In the genomic region with DNA sequence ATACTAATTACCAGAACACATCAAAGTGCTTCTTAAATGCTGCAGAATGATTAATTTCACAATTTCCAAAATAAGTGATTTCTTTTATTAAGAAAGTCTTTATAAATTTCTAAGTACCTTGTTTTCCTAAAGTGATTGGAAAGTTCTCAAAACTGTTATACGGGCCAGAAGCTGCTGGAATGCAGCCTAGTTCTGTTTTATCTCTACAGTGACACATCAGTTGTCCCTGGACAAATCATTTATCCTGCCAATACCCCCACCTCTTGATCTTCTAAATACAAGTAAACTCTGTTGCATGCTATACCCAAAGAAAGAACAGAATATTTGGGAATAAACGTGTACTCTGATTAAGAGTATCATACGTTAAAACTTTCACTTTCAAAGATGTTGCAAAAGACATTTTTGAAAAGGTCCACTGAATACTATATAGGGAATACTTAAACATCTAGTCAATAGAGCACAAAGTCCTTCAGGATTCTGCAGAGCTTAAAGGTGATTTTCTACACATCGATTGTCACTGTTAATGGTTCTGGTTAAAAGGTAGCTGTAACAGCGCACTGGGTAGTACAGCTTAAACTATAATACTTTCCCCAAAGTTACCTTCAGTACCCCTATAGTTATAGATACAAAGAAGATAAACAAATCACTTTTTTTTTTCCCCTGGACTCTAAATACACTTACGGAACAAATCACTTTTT, we compare ENCODE assay signal across 8 cellular contexts.
DNase-seq lines count a peak whose midpoint lies in the region; ATAC-seq and TF ChIP-seq lines count a peak whose summit lies in the region.

No MANE protein-coding gene starts in this region.

- no peak for DNase-seq in HL-60 (ENCODE audit: low read depth in 1 of 2, low spot score in 1 of 2)
- DNase-seq in activated CD8-positive, alpha-beta T cell treated with anti-CD3 and anti-CD28 coated beads, Interleukin-2, amount 10 ng/mL, durations not matched to agents 7 days and 5 days, result no peak
- DNase-seq in heart left ventricle, result no peak
- no peak for DNase-seq in smooth muscle cell (lab: John Stamatoyannopoulos, UW; ENCODE audit: unreplicated experiment)
- DNase-seq in cerebellar cortex (ENCODE audit: low spot score), result no peak
- no peak for DNase-seq in tibial artery
- no peak for DNase-seq in HT-29 (ENCODE audit: low spot score)

- H3K9me3 ChIP-seq in heart left ventricle, result no peaks in the 10 kb centered on the region
- H3K9me3 ChIP-seq in smooth muscle cell (replicated peaks; ENCODE audit: low read depth), result no peaks in the 10 kb centered on the region
- no peaks in the 10 kb centered on the region for H3K9me3 ChIP-seq in tibial artery

- H2AFZ ChIP-seq in smooth muscle cell (ENCODE audit: low read depth), result no peak overlapping the region

- H4K20me1 ChIP-seq in smooth muscle cell (ENCODE audit: low read depth), result peaks cover 27% of the 10 kb centered on the region

- intact Hi-C loops in heart left ventricle (cut with DNase I), result loop anchor here in 3 of 10 donors (5.0 kb wide), 2 partner anchors 63 to 168 kb away; partner anchors contain the start of gene SIK3 (in 2 of the 3)
- intact Hi-C loops in tibial artery (cut with DNase I; ENCODE audit: low total_unique reads), result no loop called here

- H3K36me3 Mint-ChIP-seq in activated CD8-positive, alpha-beta T cell treated with anti-CD3 and anti-CD28 coated beads, Interleukin-2, amount 10 ng/mL, durations not matched to agents 7 days and 5 days (ENCODE audit: low read depth), result peaks cover 33% of the 10 kb centered on the region

- no peak for TF ChIP-seq CTCF in HL-60 (IDR thresholded peaks at IDR 0.05; ENCODE audit: insufficient read depth, low read length)
- TF ChIP-seq CTCF in heart left ventricle (IDR thresholded peaks at IDR 0.05), result no peak
- no peak for TF ChIP-seq CTCF in smooth muscle cell (IDR thresholded peaks at IDR 0.05; ENCODE audit: borderline replicate concordance, insufficient read depth, poor library complexity, severe bottlenecking)
- no peak for TF ChIP-seq CTCF in tibial artery (IDR thresholded peaks at IDR 0.05)

- H3K36me3 ChIP-seq in heart left ventricle (peaks cover 0 to 26% (median 18%) of the 10 kb centered on the region in 9 donors), smooth muscle cell (ENCODE audit: low read depth) (peaks cover 4% of the 10 kb centered on the region), tibial artery (peaks cover 5 to 26% (median 24%) of the 10 kb centered on the region in 3 donors)

- H3K27me3 Mint-ChIP-seq in activated CD8-positive, alpha-beta T cell treated with anti-CD3 and anti-CD28 coated beads, Interleukin-2, amount 10 ng/mL, durations not matched to agents 7 days and 5 days (ENCODE audit: low read depth), result no peaks in the 10 kb centered on the region

- no peak for TF ChIP-seq POLR2A in heart left ventricle (IDR thresholded peaks at IDR 0.05)

- H3K27ac Mint-ChIP-seq in activated CD8-positive, alpha-beta T cell treated with anti-CD3 and anti-CD28 coated beads, Interleukin-2, amount 10 ng/mL, durations not matched to agents 7 days and 5 days, result peak overlapping the region; percentile 89

- H3K27ac ChIP-seq in HL-60 (replicated peaks) (peak overlapping the region; percentile 74), heart left ventricle (peak overlapping the region in 11 of 12 donors; percentile 20 to 82 (median 57)), smooth muscle cell (ENCODE audit: low read depth) (no peak overlapping the region), tibial artery (peak overlapping the region in 1 of 2 donors; percentile 5)

- H3K4me1 ChIP-seq in heart left ventricle (peaks cover 12 to 83% (median 49%) of the 10 kb centered on the region in 12 donors), smooth muscle cell (ENCODE audit: low read depth) (peaks cover 12% of the 10 kb centered on the region), tibial artery (peaks cover 0 to 35% (median 17%) of the 10 kb centered on the region in 4 donors)

- no peaks in the 10 kb centered on the region for H3F3A ChIP-seq in smooth muscle cell (ENCODE audit: low read depth)

- H3K4me2 ChIP-seq in smooth muscle cell, result peak overlapping the region; percentile 9

- 19 to 31% (median 26%) methylated on average over 6 of the region's 6 CpGs for WGBS in heart left ventricle, 4 donors
- 73% methylated on average over 6 of the region's 6 CpGs for WGBS in smooth muscle cell (ENCODE audit: low lambda C conversion rate)

- H3K4me3 Mint-ChIP-seq in activated CD8-positive, alpha-beta T cell treated with anti-CD3 and anti-CD28 coated beads, Interleukin-2, amount 10 ng/mL, durations not matched to agents 7 days and 5 days, result peak overlapping the region; percentile 80

- no peaks in the 10 kb centered on the region for H3K79me2 ChIP-seq in smooth muscle cell (ENCODE audit: low read depth)

- ATAC-seq in activated CD8-positive, alpha-beta T cell treated with anti-CD3 and anti-CD28 coated beads, Interleukin-2, amount 10 ng/mL, durations not matched to agents 7 days and 5 days, result no peak
- ATAC-seq in heart left ventricle (peak in 1 of 4 donors; percentile 37), HG02610 (IDR thresholded peaks at IDR 0.05; ENCODE audit: unreplicated experiment) (no peak)

- H3K9me3 Mint-ChIP-seq in activated CD8-positive, alpha-beta T cell treated with anti-CD3 and anti-CD28 coated beads, Interleukin-2, amount 10 ng/mL, durations not matched to agents 7 days and 5 days (ENCODE audit: insufficient read depth), result peaks cover 5% of the 10 kb centered on the region

- H3K4me3 ChIP-seq in HL-60 (replicated peaks; ENCODE audit: insufficient read depth, low read length) (no peak overlapping the region), heart left ventricle (peak overlapping the region in 9 of 12 donors; percentile 13 to 40 (median 30)), smooth muscle cell (no peak overlapping the region), tibial artery (peak overlapping the region in 1 of 2 donors; percentile 19)

- CTCF ChIA-PET in activated CD8-positive, alpha-beta T cell treated with anti-CD3 and anti-CD28 coated beads, Interleukin-2, amount 10 ng/mL, durations not matched to agents 7 days and 5 days (lab: Charles Lee), result interaction anchor here (0.6 to 3.0 kb wide), 22 partner anchors 11 to 297 kb away, joined by 3 to 14 read pairs (median 4); partner anchors contain the start of genes APOA5 and SIK3

- H3K4me1 Mint-ChIP-seq in activated CD8-positive, alpha-beta T cell treated with anti-CD3 and anti-CD28 coated beads, Interleukin-2, amount 10 ng/mL, durations not matched to agents 7 days and 5 days (ENCODE audit: low read depth), result peaks cover 80% of the 10 kb centered on the region

- POLR2A ChIA-PET in activated CD8-positive, alpha-beta T cell treated with anti-CD3 and anti-CD28 coated beads, Interleukin-2, amount 10 ng/mL, durations not matched to agents 7 days and 5 days (lab: Charles Lee), result interaction anchor here (1.2 to 1.9 kb wide), 3 partner anchors 18 to 169 kb away, joined by 6 to 7 read pairs (median 7); no protein-coding TSS in a partner anchor

- H3K9ac ChIP-seq in smooth muscle cell (ENCODE audit: low read depth), result no peak overlapping the region

- H3K27me3 ChIP-seq in HL-60 (ENCODE audit: insufficient read depth, poor library complexity, severe bottlenecking) (no peaks in the 10 kb centered on the region), heart left ventricle (no peaks in the 10 kb centered on the region), smooth muscle cell (ENCODE audit: low read depth) (no peaks in the 10 kb centered on the region), tibial artery (no peaks in the 10 kb centered on the region)

Comparison
In these comparisons a context has a peak if more than half of its experiments do, and no peak if none do; other contexts are left out.
1. H3K4me3 ChIP-seq: peak in heart left ventricle (9 of 12); none in HL-60 (single experiment) and smooth muscle cell (single experiment).